Comparison of ENCODE assay signal across 8 cellular contexts in the genomic region with DNA sequence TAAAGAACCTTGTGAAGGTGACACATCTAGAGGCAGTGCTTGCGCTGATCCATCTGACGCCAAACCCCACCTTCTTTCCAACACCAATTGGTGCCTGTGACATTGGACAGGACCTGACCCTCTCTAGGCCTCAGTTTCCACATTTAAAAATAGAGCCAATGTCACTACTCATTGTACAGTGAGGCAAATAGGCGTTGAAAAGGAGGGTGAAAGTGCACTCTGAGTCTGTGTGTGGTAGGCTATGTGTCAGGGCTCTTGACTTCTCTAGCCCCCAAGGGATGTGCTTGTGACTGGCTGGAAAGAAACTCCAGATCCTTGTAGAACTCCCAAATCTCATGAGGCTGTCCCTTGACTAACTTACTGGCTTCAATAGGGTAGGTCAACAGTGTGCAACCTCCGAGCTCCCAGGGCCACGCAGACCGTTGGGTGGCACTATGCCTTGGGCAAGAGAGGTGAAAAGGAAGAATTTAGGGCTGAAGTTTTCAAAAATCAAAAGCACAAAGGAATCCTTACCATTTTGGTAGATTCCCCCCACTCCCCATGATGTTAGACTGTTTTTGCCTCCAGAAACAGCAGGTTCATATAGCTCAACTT. TPM values are rescaled to one million over a fixed set of nuclear protein-coding genes. Genes with fewer than 3 reads are reported as not detected.
DNase-seq lines count a peak whose midpoint lies in the region; ATAC-seq and TF ChIP-seq lines count a peak whose summit lies in the region.

No MANE protein-coding gene starts in this region.

- H3K27me3 ChIP-seq in HCT116 (ENCODE audit: insufficient read depth, low read length) (no peaks in the 10 kb centered on the region), rectal smooth muscle tissue (ENCODE audit: control insufficient read depth, insufficient read depth, low read length) (no peaks in the 10 kb centered on the region)

- DNase-seq in HCT116 (ENCODE audit: low read depth, low spot score) (no peak), Right ventricle myocardium superior (no peak), GOT3 (lab: John Stamatoyannopoulos, UW) (no peak), HPDE6-E6E7 (ENCODE audit: extremely low spot score) (no peak), glomerular visceral epithelial cell (ENCODE audit: extremely low spot score) (no peak)
- DNase-seq in stimulated activated CD4-positive, alpha-beta T cell treated with anti-CD3 and anti-CD28 coated beads, Interleukin-15, amount 100 ng/mL, for 24 hours, result no peak

- H3K4me1 ChIP-seq in HCT116 (ENCODE audit: control insufficient read depth in 1 of 2, insufficient read depth in 2 of 2, low read length in 2 of 2) (peaks cover 10 to 17% of the 10 kb centered on the region in 2 experiments; a peak in 2 of 4 replicates), rectal smooth muscle tissue (ENCODE audit: control insufficient read depth, insufficient read depth, low read length) (peaks cover 14% of the 10 kb centered on the region)

- peak overlapping the region; percentile 93 for H2AFZ ChIP-seq in HCT116 (ENCODE audit: low read depth, low read length, poor library complexity, severe bottlenecking)

- BruUV-seq in HCT116 (replicated peaks; lab: Mats Ljungman, UMichigan), result no TSS peak

- TF ChIP-seq CTCF in HCT116 (IDR thresholded peaks at IDR 0.05 in 2 of 3, conservative IDR thresholded peaks at IDR 0.05 in 1 of 3; ENCODE audit: borderline replicate concordance in 1 of 3, insufficient read depth in 1 of 3, low read depth in 2 of 3, low read length in 2 of 3), result no peak
- no peak for TF ChIP-seq CTCF in WI38 (IDR thresholded peaks at IDR 0.05; ENCODE audit: low read depth, low read length)

- POLR2A ChIA-PET in HCT116 (lab: Charles Lee), result interaction anchor here (0.8 to 1.7 kb wide), 4 partner anchors 10 to 734 kb away, joined by 3 to 8 read pairs (median 4); a partner anchor contains a TSS

- no peak for TF ChIP-seq POLR2A in HCT116 (IDR thresholded peaks at IDR 0.05; ENCODE audit: borderline replicate concordance, extremely low read depth, insufficient read depth, insufficient read length)

- H3K27ac ChIP-seq in HCT116 (ENCODE audit: low read depth, low read length), result peak overlapping the region; percentile 89
- peak overlapping the region; percentile 90 for H3K27ac ChIP-seq in rectal smooth muscle tissue (ENCODE audit: low read depth, low read length)

- TF ChIP-seq RAD21 in HCT116 (IDR thresholded peaks at IDR 0.05; ENCODE audit: low read depth), result no peak

- H3K4me3 ChIP-seq in HCT116 (replicated peaks in 1 of 2; ENCODE audit: low read depth in 1 of 2, low read length in 2 of 2) (peak overlapping the region; percentile 73 to 96), WI38 (ENCODE audit: low read depth, low read length) (peak overlapping the region; percentile 87), rectal smooth muscle tissue (ENCODE audit: low read length) (peak overlapping the region; percentile 92)

- no peaks in the 10 kb centered on the region for H3K9me2 ChIP-seq in HCT116 (ENCODE audit: insufficient read depth)

- intact Hi-C loops in HCT116 (cut with micrococcal nuclease), result loop anchor here (5.0 kb wide), 1 partner anchor 80 kb away; no protein-coding TSS in a partner anchor
- intact Hi-C loops in Right ventricle myocardium superior (cut with DNase I), result no loop called here

- CTCF ChIA-PET in HCT116 (lab: Charles Lee), result interaction anchor here (1.0 to 1.1 kb wide), 3 partner anchors 9 to 44 kb away, joined by 3 read pairs; no protein-coding TSS in a partner anchor

- RAD21 ChIA-PET in HCT116 (lab: Charles Lee; ENCODE audit: low non-redundant PET in 1 of 2, low total read pairs in 2 of 2, uncharacterized antibody in 2 of 2, unreplicated experiment in 2 of 2), result no interaction called here

- H4K20me1 ChIP-seq in HCT116 (ENCODE audit: insufficient read depth), result no peaks in the 10 kb centered on the region

- H3K9ac ChIP-seq in HCT116 (ENCODE audit: low read length) (peak overlapping the region; percentile 94), rectal smooth muscle tissue (ENCODE audit: low read length) (peak overlapping the region; percentile 82)

- H3K36me3 ChIP-seq in HCT116 (ENCODE audit: control insufficient read depth in 1 of 2, insufficient read depth in 2 of 2, low read length in 2 of 2) (peaks cover 3 to 17% of the 10 kb centered on the region in 2 experiments; a peak in 2 of 4 replicates), rectal smooth muscle tissue (ENCODE audit: control insufficient read depth, insufficient read depth, low read length) (peaks cover 12% of the 10 kb centered on the region)

- H3K9me3 ChIP-seq in HCT116 (ENCODE audit: control insufficient read depth in 1 of 2, insufficient read depth in 1 of 2, low read depth in 1 of 2, low read length in 2 of 2), result no peaks in the 10 kb centered on the region

- ATAC-seq in HCT116, result peak; percentile 11
- peak; percentile 76 for ATAC-seq in Right ventricle myocardium superior (ENCODE audit: poor library complexity)

- peak overlapping the region; percentile 98 for H3K4me2 ChIP-seq in HCT116 (ENCODE audit: low read length)

- peaks cover 19% of the 10 kb centered on the region for H3K79me2 ChIP-seq in HCT116 (ENCODE audit: insufficient read depth, low read length)

TF ChIP-seq in HCT116, 20 proteins besides CTCF, POLR2A, EP300 and RAD21 (continues in another document):
- TF ChIP-seq CBX3 (IDR thresholded peaks at IDR 0.05; ENCODE audit: low read depth) (no peak), SP1 (IDR thresholded peaks at IDR 0.05; ENCODE audit: low read depth) (no peak), ELF1 (IDR thresholded peaks at IDR 0.05; ENCODE audit: borderline replicate concordance, low read depth) (no peak), TCF7L2 (IDR thresholded peaks at IDR 0.05; ENCODE audit: borderline replicate concordance, extremely low read depth, insufficient read depth, insufficient read length) (no peak), YY1 (IDR thresholded peaks at IDR 0.05; ENCODE audit: extremely low read depth, insufficient replicate concordance, low read depth, low read length) (no peak), ZFX (IDR thresholded peaks at IDR 0.05) (no peak), EZH2phosphoT487 (IDR thresholded peaks at IDR 0.05; ENCODE audit: borderline replicate concordance) (no peak), EGR1 (IDR thresholded peaks at IDR 0.05; ENCODE audit: low read depth) (no peak), JUND (IDR thresholded peaks at IDR 0.05) (no peak), EZH2 (IDR thresholded peaks at IDR 0.05) (no peak), POLR2AphosphoS5 (IDR thresholded peaks at IDR 0.05; ENCODE audit: low read depth, low read length) (no peak)
- TF ChIP-seq, protein P1, sequence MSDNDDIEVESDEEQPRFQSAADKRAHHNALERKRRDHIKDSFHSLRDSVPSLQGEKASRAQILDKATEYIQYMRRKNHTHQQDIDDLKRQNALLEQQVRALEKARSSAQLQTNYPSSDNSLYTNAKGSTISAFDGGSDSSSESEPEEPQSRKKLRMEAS (IDR thresholded peaks at IDR 0.05), result no peak
- TF ChIP-seq, protein P2, sequence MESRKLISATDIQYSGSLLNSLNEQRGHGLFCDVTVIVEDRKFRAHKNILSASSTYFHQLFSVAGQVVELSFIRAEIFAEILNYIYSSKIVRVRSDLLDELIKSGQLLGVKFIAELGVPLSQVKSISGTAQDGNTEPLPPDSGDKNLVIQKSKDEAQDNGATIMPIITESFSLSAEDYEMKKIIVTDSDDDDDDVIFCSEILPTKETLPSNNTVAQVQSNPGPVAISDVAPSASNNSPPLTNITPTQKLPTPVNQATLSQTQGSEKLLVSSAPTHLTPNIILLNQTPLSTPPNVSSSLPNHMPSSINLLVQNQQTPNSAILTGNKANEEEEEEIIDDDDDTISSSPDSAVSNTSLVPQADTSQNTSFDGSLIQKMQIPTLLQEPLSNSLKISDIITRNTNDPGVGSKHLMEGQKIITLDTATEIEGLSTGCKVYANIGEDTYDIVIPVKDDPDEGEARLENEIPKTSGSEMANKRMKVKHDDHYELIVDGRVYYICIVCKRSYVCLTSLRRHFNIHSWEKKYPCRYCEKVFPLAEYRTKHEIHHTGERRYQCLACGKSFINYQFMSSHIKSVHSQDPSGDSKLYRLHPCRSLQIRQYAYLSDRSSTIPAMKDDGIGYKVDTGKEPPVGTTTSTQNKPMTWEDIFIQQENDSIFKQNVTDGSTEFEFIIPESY (IDR thresholded peaks at IDR 0.05; ENCODE audit: extremely low read depth, insufficient replicate concordance, low read length), result no peak

RNA-seq across cellular contexts. Expression of a gene that starts 0.7 kb away (rescaled TPM):
- total RNA-seq in HCT116 (2021; ENCODE audit: unreplicated experiment), result 64.3 TPM
- polyA plus RNA-seq in HCT116 (2012), result 27.5 and 35.6 TPM in 2 replicates
- 115 TPM for total RNA-seq in Right ventricle myocardium superior

RNA-seq across cellular contexts. Expression of a gene that starts 17.5 kb away (rescaled TPM):
- total RNA-seq in HCT116 (2021; ENCODE audit: unreplicated experiment) (49.7 TPM), Right ventricle myocardium superior (53.2 TPM)
- 80.3 and 100 TPM in 2 replicates for polyA plus RNA-seq in HCT116 (2012)

RNA-seq across cellular contexts. Expression of a gene that starts 30.5 kb away (rescaled TPM):
- total RNA-seq in HCT116 (2021; ENCODE audit: unreplicated experiment) (307 TPM), Right ventricle myocardium superior (1,582 TPM)
- 290 and 419 TPM in 2 replicates for polyA plus RNA-seq in HCT116 (2012)

RNA-seq across cellular contexts. Expression of a gene that starts 34.2 kb away (rescaled TPM):
- 55.8 TPM for total RNA-seq in HCT116 (2021; ENCODE audit: unreplicated experiment)
- 58.1 and 68.0 TPM in 2 replicates for polyA plus RNA-seq in HCT116 (2012)
- 38.8 TPM for total RNA-seq in Right ventricle myocardium superior

RNA-seq across cellular contexts. Expression of a gene that starts 49.2 kb away (rescaled TPM):
- total RNA-seq in HCT116 (2021; ENCODE audit: unreplicated experiment) (5.9 TPM), Right ventricle myocardium superior (3.4 TPM)
- polyA plus RNA-seq in HCT116 (2012), result 2.2 and 3.1 TPM in 2 replicates
